ENCODE assay signal across 23 cellular contexts in genomic region chr2:59804662-59805258, GRCh38.
DNase-seq lines count a peak whose midpoint lies in the region; ATAC-seq and TF ChIP-seq lines count a peak whose summit lies in the region.
"Had no signal": no experiment of that assay in that cellular context is flagged by ENCODE, and none has a peak within 500 bp of the region (broad histone marks: within the 10 kb centered on the region; RNA-seq: fewer than 3 reads in every experiment).

No MANE protein-coding gene starts in this region.

- H3K36me3 Mint-ChIP-seq in endodermal cell (ENCODE audit: low read depth) = no peaks in the 10 kb centered on the region
- H3K36me3 Mint-ChIP-seq: naive thymus-derived CD8-positive, alpha-beta T cell had no signal

- no peaks in the 10 kb centered on the region for H3K27me3 ChIP-seq in endodermal cell (ENCODE audit: control insufficient read depth, insufficient read depth, low read length, poor library complexity, severe bottlenecking)
- H3K27me3 ChIP-seq: BLaER1, breast epithelium, colonic mucosa, esophagus squamous epithelium had no signal

- ATAC-seq in HG02981 (IDR thresholded peaks at IDR 0.05; ENCODE audit: unreplicated experiment) (no peak), HG02623 (IDR thresholded peaks at IDR 0.05; ENCODE audit: unreplicated experiment) (no peak), GM18517 (IDR thresholded peaks at IDR 0.05; ENCODE audit: unreplicated experiment) (no peak)
- ATAC-seq: naive thymus-derived CD8-positive, alpha-beta T cell had no signal

- H3K27me3 Mint-ChIP-seq in endodermal cell (ENCODE audit: insufficient read depth) = no peaks in the 10 kb centered on the region
- H3K27me3 Mint-ChIP-seq: activated CD4-positive, alpha-beta T cell treated with anti-CD3 and anti-CD28 coated beads, Interleukin-2, amount 10 ng/mL, durations not matched to agents 24 days and 14 days had no signal

- peaks cover 13% of the 10 kb centered on the region for H3K4me1 Mint-ChIP-seq in endodermal cell
- H3K4me1 Mint-ChIP-seq: activated CD4-positive, alpha-beta T cell treated with anti-CD3 and anti-CD28 coated beads, Interleukin-2, amount 10 ng/mL, durations not matched to agents 24 days and 14 days had no signal

- no peak overlapping the region for H3K9ac ChIP-seq in endodermal cell (ENCODE audit: extremely low read depth, low read length, poor library complexity, severe bottlenecking)
- H3K9ac ChIP-seq: BLaER1, SK-N-SH had no signal

- H3K4me3 Mint-ChIP-seq in endodermal cell = no peak overlapping the region
- H3K4me3 Mint-ChIP-seq: activated CD4-positive, alpha-beta T cell treated with anti-CD3 and anti-CD28 coated beads, Interleukin-2, amount 10 ng/mL, durations not matched to agents 24 days and 14 days; naive thymus-derived CD8-positive, alpha-beta T cell had no signal

- H3K4me1 ChIP-seq in endodermal cell (ENCODE audit: control insufficient read depth, insufficient read depth, low read length) = no peaks in the 10 kb centered on the region
- H3K4me1 ChIP-seq: BLaER1, breast epithelium, colonic mucosa, esophagus squamous epithelium, left ventricle myocardium inferior had no signal

- DNase-seq in NCI-H2196 (lab: John Stamatoyannopoulos, UW; ENCODE audit: unreplicated experiment) = peak; percentile 11
- no peak for DNase-seq in NCI-H2196 treated with DMSO at 0.1 percent for 48 hours (lab: John Stamatoyannopoulos, UW; ENCODE audit: unreplicated experiment)
- peak; percentile 58 for DNase-seq in NCI-H510A (lab: John Stamatoyannopoulos, UW)
- DNase-seq in endodermal cell = no peak
- DNase-seq: activated CD4-positive, alpha-beta T cell treated with anti-CD3 and anti-CD28 coated beads, Interleukin-2, amount 10 ng/mL, durations not matched to agents 24 days and 14 days; activated naive CD4-positive, alpha-beta T cell; activated T-cell treated with anti-CD3 and anti-CD28 coated beads, Interleukin-2, amount 50 U/mL, for 48 hours; Caco-2; colonic mucosa; esophagus squamous epithelium; HCEC 1CT; hippocampal formation; left ventricle myocardium inferior; naive thymus-derived CD8-positive, alpha-beta T cell; NCI-H1694; SK-N-SH; substantia nigra had no signal

- no peak for TF ChIP-seq CTCF in endodermal cell (conservative IDR thresholded peaks at IDR 0.05)

- WGBS in endodermal cell (ENCODE audit: insufficient coverage in 1 of 2, insufficient read length in 1 of 2), 2 experiments = 80 to 82% methylated on average over 3 to 6 of the region's 6 CpGs

- peaks cover 3% of the 10 kb centered on the region for H3K9me3 Mint-ChIP-seq in endodermal cell
- H3K9me3 Mint-ChIP-seq: activated CD4-positive, alpha-beta T cell treated with anti-CD3 and anti-CD28 coated beads, Interleukin-2, amount 10 ng/mL, durations not matched to agents 24 days and 14 days had no signal

- no peak overlapping the region for H3K4me3 ChIP-seq in endodermal cell (ENCODE audit: low read length)
- H3K4me3 ChIP-seq: BLaER1, breast epithelium, colonic mucosa, esophagus squamous epithelium, left ventricle myocardium inferior had no signal

- H3K27ac ChIP-seq in endodermal cell (ENCODE audit: low read depth, low read length) = peak overlapping the region; percentile 36
- H3K27ac ChIP-seq: BLaER1, breast epithelium, colonic mucosa, esophagus squamous epithelium, left ventricle myocardium inferior, RWPE1 had no signal

- no peaks in the 10 kb centered on the region for H3K9me3 ChIP-seq in endodermal cell (ENCODE audit: control insufficient read depth, low read length)
- H3K9me3 ChIP-seq: BLaER1, breast epithelium, Caco-2, colonic mucosa, esophagus squamous epithelium, SK-N-SH had no signal

- no peaks in the 10 kb centered on the region for H3K36me3 ChIP-seq in endodermal cell (ENCODE audit: control insufficient read depth, insufficient read depth, low read length)
- H3K36me3 ChIP-seq: BLaER1, breast epithelium, colonic mucosa, esophagus squamous epithelium, left ventricle myocardium inferior had no signal

- no peak overlapping the region for H3K27ac Mint-ChIP-seq in endodermal cell
- H3K27ac Mint-ChIP-seq: activated CD4-positive, alpha-beta T cell treated with anti-CD3 and anti-CD28 coated beads, Interleukin-2, amount 10 ng/mL, durations not matched to agents 24 days and 14 days; naive thymus-derived CD8-positive, alpha-beta T cell had no signal

Comparison
In these comparisons a context has a peak if more than half of its experiments do, and no peak if none do; other contexts are left out.
1. DNase-seq: peak in NCI-H2196 (single experiment) and NCI-H510A (single experiment); none in NCI-H2196 treated with DMSO at 0.1 percent for 48 hours (single experiment) and endodermal cell (single experiment).